7 cellular contexts compared by ENCODE assay signal in genomic region chr5:151698081-151698480, GRCh38. TPM values are rescaled to one million over a fixed set of nuclear protein-coding genes. Genes with fewer than 3 reads are reported as not detected.
DNase-seq lines count a peak whose midpoint lies in the region; ATAC-seq, FAIRE-seq and TF ChIP-seq lines count a peak whose summit lies in the region.
"Not testable (repeated sequence)": the region's sequence is repeated elsewhere in the genome, so short reads cannot be mapped to it uniquely, and the experiment has no call there.

No MANE protein-coding gene starts in this region.

- not testable (repeated sequence) for H2AK9ac ChIP-seq in IMR-90 (replicated peaks; ENCODE audit: low read depth, low read length, poor library complexity)

- CTCF ChIA-PET in IMR-90 (lab: Yijun Ruan, JAX) = interaction anchor here (1.2 to 2.2 kb wide), 3 partner anchors 20 to 43 kb away, joined by 3 to 9 read pairs (median 4); no protein-coding TSS in a partner anchor
- CTCF ChIA-PET in K562 (lab: Yijun Ruan, JAX; ENCODE audit: low intra/inter-chr PET ratio) = not testable (repeated sequence)

- WGBS in IMR-90 (ENCODE audit: extremely low coverage in 2 of 2, insufficient read length in 1 of 2), 2 experiments = no CpG with 5 or more reads among the region's 4 CpGs
- 35% methylated on average over 4 of the region's 4 CpGs for WGBS in K562 (ENCODE audit: insufficient coverage, low coverage, missing lambda C conversion rate)
- 95 to 97% (median 97%) methylated on average over 4 of the region's 4 CpGs for WGBS in heart left ventricle, 4 donors
- WGBS in mesendoderm (ENCODE audit: extremely low coverage, insufficient coverage, low lambda C conversion rate) = no CpG with 5 or more reads among the region's 4 CpGs

- not testable (repeated sequence) for H4K5ac ChIP-seq in IMR-90 (ENCODE audit: low read depth, low read length); mesendoderm (ENCODE audit: low read length)

- H3K14ac ChIP-seq in IMR-90 (replicated peaks; ENCODE audit: low read depth, low read length) = not testable (repeated sequence)

- peak overlapping the region; percentile 99 for H2BK20ac ChIP-seq in IMR-90 (ENCODE audit: low read depth, low read length)

- not testable (repeated sequence) for H3K9ac ChIP-seq in IMR-90 (ENCODE audit: low read depth, low read length); K562 (ENCODE audit: insufficient read depth in 1 of 2, low read depth in 2 of 2, low read length in 2 of 2); mesendoderm (ENCODE audit: low read length)

- H3K9me1 ChIP-seq in IMR-90 (ENCODE audit: insufficient read depth, low read length); K562 (ENCODE audit: control insufficient read depth, insufficient read depth, low read length): not testable (repeated sequence)

- H3K27me3 ChIP-seq in IMR-90 (ENCODE audit: control insufficient read depth, insufficient read depth, low read length); K562 (ENCODE audit: control insufficient read depth in 2 of 2, insufficient read depth in 2 of 2, low read length in 2 of 2); heart left ventricle; mesendoderm (ENCODE audit: insufficient read depth, low read length, poor library complexity); osteoblast (ENCODE audit: insufficient read depth, low read length); thoracic aorta (replicated peaks; ENCODE audit: insufficient read depth): not testable (repeated sequence)

- H3K56ac ChIP-seq in IMR-90 (ENCODE audit: extremely low read depth, insufficient read depth, low read length) = not testable (repeated sequence)
- peak overlapping the region; percentile 54 for H3K56ac ChIP-seq in mesendoderm (ENCODE audit: low read length)

- peak overlapping the region; percentile 92; the same call in 1 of the 2 replicates for H3K27ac ChIP-seq in IMR-90 (ENCODE audit: insufficient read depth, low read length)
- not testable (repeated sequence) for H3K27ac ChIP-seq in K562 (ENCODE audit: extremely low read depth, low read depth, low read length); mesendoderm (ENCODE audit: low read depth, low read length)
- H3K27ac ChIP-seq in heart left ventricle = peak overlapping the region in 10 of 12 donors; percentile 66 to 89 (median 80)
- peak overlapping the region; percentile 99 for H3K27ac ChIP-seq in osteoblast (ENCODE audit: low read depth, low read length)
- H3K27ac ChIP-seq in skin epidermis = peak overlapping the region in 16 of 21 experiments; percentile 15 to 91 (median 82)
- peak overlapping the region; percentile 97 to 98 for H3K27ac ChIP-seq in thoracic aorta

- peak overlapping the region; percentile 80 to 96; a peak in 2 of 4 replicates for H4K8ac ChIP-seq in IMR-90 (ENCODE audit: low read depth in 2 of 2, low read length in 2 of 2)
- H4K8ac ChIP-seq in mesendoderm (ENCODE audit: low read depth, low read length) = not testable (repeated sequence)

- not testable (repeated sequence) for H3K36me3 ChIP-seq in IMR-90 (ENCODE audit: control insufficient read depth, insufficient read depth, low read length); K562 (ENCODE audit: control insufficient read depth, insufficient read depth, low read length); heart left ventricle; mesendoderm (ENCODE audit: control insufficient read depth, insufficient read depth, low read length); osteoblast (ENCODE audit: insufficient read depth, low read length); thoracic aorta

- POLR2A ChIA-PET in IMR-90 (lab: Charles Lee; ENCODE audit: unreplicated experiment) = interaction anchor here (2.0 to 2.2 kb wide), 2 partner anchors 11 to 15 kb away, joined by 36 to 38 read pairs; partner anchors contain the start of gene SPARC
- POLR2A ChIA-PET in K562 (lab: Yijun Ruan, JAX) = not testable (repeated sequence)

- in situ Hi-C loops in IMR-90 (cut with MboI; ENCODE audit: low sequenced_read_pairs); K562 (cut with MboI): not testable (repeated sequence)

- intact Hi-C loops in IMR-90 (cut with micrococcal nuclease); K562 (cut with micrococcal nuclease): not testable (repeated sequence)
- intact Hi-C loops in heart left ventricle (cut with DNase I) = loop anchor here in 3 of 10 donors (5.0 kb wide), 1 partner anchor 36 kb away; no protein-coding TSS in a partner anchor

- not testable (repeated sequence) for H3K79me2 ChIP-seq in K562 (ENCODE audit: control insufficient read depth, insufficient read depth, low read length); mesendoderm (ENCODE audit: control insufficient read depth, insufficient read depth, low read length); osteoblast (ENCODE audit: insufficient read depth, low read length)

- peaks cover 8 to 29% of the 10 kb centered on the region in 2 experiments; a peak in 2 of 4 replicates for H3K79me1 ChIP-seq in IMR-90 (ENCODE audit: low read depth in 1 of 2, low read length in 2 of 2)
- not testable (repeated sequence) for H3K79me1 ChIP-seq in mesendoderm (ENCODE audit: low read length)

- DNase-seq in IMR-90; K562 (ENCODE audit: extremely low read depth in 1 of 4, low spot score in 3 of 4); heart left ventricle; mesendoderm; osteoblast (ENCODE audit: insufficient read length, low spot score, missing footprints); thoracic aorta (ENCODE audit: low spot score): not testable (repeated sequence)

- not testable (repeated sequence) for H4K20me1 ChIP-seq in IMR-90 (ENCODE audit: insufficient read depth, low read length); K562 (replicated peaks; ENCODE audit: control insufficient read depth, insufficient read depth, low read length); osteoblast (ENCODE audit: insufficient read depth, low read length)

- H3K9me3 ChIP-seq in IMR-90 (ENCODE audit: control insufficient read depth, insufficient read depth, low read length); K562 (replicated peaks; ENCODE audit: control insufficient read depth, insufficient read depth, low read depth, low read length); heart left ventricle; osteoblast (ENCODE audit: low read depth, low read length); thoracic aorta: not testable (repeated sequence)

- ATAC-seq in IMR-90 (ENCODE audit: low read depth); K562; heart left ventricle; thoracic aorta (ENCODE audit: insufficient number of reproducible peaks, low FRiP score, low read depth): not testable (repeated sequence)

- H3K23ac ChIP-seq in IMR-90 (ENCODE audit: low read depth, low read length); mesendoderm (ENCODE audit: low read length): not testable (repeated sequence)

- H2BK5ac ChIP-seq in IMR-90 (ENCODE audit: low read depth, low read length, poor library complexity, severe bottlenecking) = peak overlapping the region; percentile 83
- not testable (repeated sequence) for H2BK5ac ChIP-seq in mesendoderm (ENCODE audit: low read length)

- peak overlapping the region; percentile 73; the same call in 1 of the 2 replicates for H3K18ac ChIP-seq in IMR-90 (ENCODE audit: low read depth, low read length)
- H3K18ac ChIP-seq in mesendoderm (ENCODE audit: low read length) = not testable (repeated sequence)

- H2BK15ac ChIP-seq in IMR-90 (ENCODE audit: low read depth, low read length) = peak overlapping the region; percentile 95; the same call in 2 of the 3 replicates
- H2BK15ac ChIP-seq in mesendoderm (replicated peaks; ENCODE audit: low read depth) = not testable (repeated sequence)

- peak overlapping the region; percentile 90 for H2AK5ac ChIP-seq in IMR-90 (ENCODE audit: low read depth, low read length)
- H2AK5ac ChIP-seq in mesendoderm (ENCODE audit: low read length) = not testable (repeated sequence)

- H3K4me2 ChIP-seq in IMR-90 (ENCODE audit: low read depth, low read length); K562 (ENCODE audit: insufficient read depth, low read length); mesendoderm (ENCODE audit: low read length); osteoblast (ENCODE audit: insufficient read depth, low read length): not testable (repeated sequence)

- H4K91ac ChIP-seq in IMR-90 (ENCODE audit: insufficient read depth, low read depth, low read length) = peak overlapping the region; percentile 92

- H2BK120ac ChIP-seq in IMR-90 (ENCODE audit: low read depth, low read length) = peak overlapping the region; percentile 90
- H2BK120ac ChIP-seq in mesendoderm (ENCODE audit: low read depth, low read length) = not testable (repeated sequence)

- not testable (repeated sequence) for H2AFZ ChIP-seq in IMR-90 (replicated peaks; ENCODE audit: low read length, poor library complexity); K562 (ENCODE audit: low read depth, low read length); osteoblast (ENCODE audit: low read length)

- H3K4ac ChIP-seq in IMR-90 (ENCODE audit: low read depth, low read length) = peak overlapping the region; percentile 93
- not testable (repeated sequence) for H3K4ac ChIP-seq in mesendoderm (ENCODE audit: low read depth, low read length)

- FAIRE-seq in K562 (lab: Jason Lieb, UNC) = not testable (repeated sequence)

- not testable (repeated sequence) for H3K4me3 ChIP-seq in IMR-90 (ENCODE audit: insufficient read depth, low read depth, low read length); K562; heart left ventricle; mesendoderm (ENCODE audit: low read length); osteoblast (ENCODE audit: insufficient read depth, low read length); skin epidermis; thoracic aorta

- TF ChIP-seq CTCF in IMR-90 (conservative IDR thresholded peaks at IDR 0.05; ENCODE audit: low read depth, low read length); K562 (IDR thresholded peaks at IDR 0.05 in 2 of 3, conservative IDR thresholded peaks at IDR 0.05 in 1 of 3; ENCODE audit: insufficient read depth in 2 of 3, low read depth in 1 of 3, low read length in 3 of 3); heart left ventricle (IDR thresholded peaks at IDR 0.05); osteoblast (IDR thresholded peaks at IDR 0.05; ENCODE audit: extremely low read depth, low read depth, low read length); thoracic aorta (IDR thresholded peaks at IDR 0.05): not testable (repeated sequence)

- peaks cover 38% of the 10 kb centered on the region for H3K4me1 ChIP-seq in IMR-90 (ENCODE audit: control insufficient read depth, insufficient read depth, low read length)
- H3K4me1 ChIP-seq in K562 (replicated peaks in 1 of 2; ENCODE audit: control insufficient read depth in 2 of 2, insufficient read depth in 2 of 2, low read length in 2 of 2) = not testable (repeated sequence)
- peaks cover 0 to 49% (median 14%) of the 10 kb centered on the region in 12 donors for H3K4me1 ChIP-seq in heart left ventricle
- H3K4me1 ChIP-seq in mesendoderm (ENCODE audit: control insufficient read depth, low read depth, low read length) = peaks cover 11% of the 10 kb centered on the region
- peaks cover 61% of the 10 kb centered on the region for H3K4me1 ChIP-seq in osteoblast (ENCODE audit: insufficient read depth, low read length)
- peaks cover 40 to 75% of the 10 kb centered on the region in 2 donors for H3K4me1 ChIP-seq in thoracic aorta (ENCODE audit: control insufficient read depth in 1 of 2, low read depth in 2 of 2)

- TF ChIP-seq RAD21 in IMR-90 (IDR thresholded peaks at IDR 0.05; ENCODE audit: low read length); K562 (CRISPR knock-in tag; conservative IDR thresholded peaks at IDR 0.05 in 1 of 2, IDR thresholded peaks at IDR 0.05 in 1 of 2): not testable (repeated sequence)

- dilution Hi-C loops in IMR-90 (cut with HindIII; ENCODE audit: low sequenced_read_pairs, unreplicated experiment) = not testable (repeated sequence)

- not testable (repeated sequence) for BruUV-seq in IMR-90 (replicated peaks; lab: Mats Ljungman, UMichigan); K562 (replicated peaks; lab: Mats Ljungman, UMichigan)

- TF ChIP-seq POLR2A in IMR-90 (IDR thresholded peaks at IDR 0.05; ENCODE audit: low read depth, low read length); K562 (conservative IDR thresholded peaks at IDR 0.05); heart left ventricle (IDR thresholded peaks at IDR 0.05): not testable (repeated sequence)

- TF ChIP-seq EP300 in K562 (IDR thresholded peaks at IDR 0.05; ENCODE audit: low read length) = not testable (repeated sequence)

RNA-seq across cellular contexts. Expression of gene SPARC, which starts 11.4 kb away (rescaled TPM):
- 1,186 and 1,450 TPM in 2 replicates for total RNA-seq in IMR-90 (2012; rRNA removed)
- polyA plus RNA-seq in IMR-90 (2012; rRNA removed) = 4,692 and 5,281 TPM in 2 replicates
- 1,755 and 1,772 TPM in 2 replicates for polyA plus RNA-seq in IMR-90 (2012; cell fraction: cytosol; rRNA removed)
- polyA plus RNA-seq in IMR-90 (2012; cell fraction: nucleus; rRNA removed; ENCODE audit: low replicate concordance) = 949 and 1,641 TPM in 2 replicates
- total RNA-seq in K562 (2011; cell fraction: chromatin; rRNA removed; ENCODE audit: low replicate concordance) = 2.8 and 4.7 TPM in 2 replicates
- total RNA-seq in K562 (2011; cell fraction: nucleolus; rRNA removed) = 2.7 and 4.2 TPM in 2 replicates
- total RNA-seq in K562 (2011; cell fraction: nucleoplasm; rRNA removed) = 5.5 and 7.9 TPM in 2 replicates
- 9.4 and 10.5 TPM in 2 replicates for total RNA-seq in K562 (2014; rRNA removed)
- 10.8 and 11.1 TPM in 2 replicates for total RNA-seq in K562 (2014; rRNA removed; fragmentation: Illumina TruSeq; extraction: Trizol)
- 9.9 and 10.5 TPM in 2 replicates for total RNA-seq in K562 (2015; rRNA removed; fragmentation: Illumina TruSeq; extraction: Trizol)
- 20.4 and 24.3 TPM in 2 replicates for total RNA-seq in K562 (2021)
- polyA plus RNA-seq in K562 (2011; rRNA removed) = 3.0 and 6.1 TPM in 2 replicates
- polyA plus RNA-seq in K562 (2011; cell fraction: cytosol; rRNA removed) = 3.5 and 10.7 TPM in 2 replicates
- polyA plus RNA-seq in K562 (2011; cell fraction: nucleus; rRNA removed) = 2.4 and 2.6 TPM in 2 replicates
- polyA plus RNA-seq in K562 (2012) = 39.6 and 46.1 TPM in 2 replicates
- 18.5 and 20.2 TPM in 2 replicates for polyA plus RNA-seq in K562 (2014; fragmentation: Illumina TruSeq; extraction: Trizol)
- polyA plus RNA-seq in K562 (2014; fragmentation: Nextera tagmentation; extraction: Ambion mirVana) = 10 to 100 TPM; 12.2 to 35.6 TPM
- polyA plus RNA-seq in K562 (2014; rRNA removed) = 10.0 and 14.1 TPM in 2 replicates
- 2.1 and 3.4 TPM in 2 replicates for polyA minus RNA-seq in K562 (2011; rRNA and poly(A)+ RNA removed)
- 2.1 TPM in 1 of 2 replicates, not detected in the other for polyA minus RNA-seq in K562 (2011; cell fraction: cytosol; rRNA and poly(A)+ RNA removed)
- polyA minus RNA-seq in K562 (2011; cell fraction: nucleus; rRNA and poly(A)+ RNA removed) = 0.56 and 0.81 TPM in 2 replicates
- 1,000 to 10,000 TPM in 1 of 9 donors, 100 to 1,000 TPM in 8; 355 to 1,522 (median 471) TPM for total RNA-seq in heart left ventricle
- polyA plus RNA-seq in heart left ventricle = 100 to 1,000 TPM; 119 to 747 TPM
- polyA plus RNA-seq in mesendoderm (2013, experiment 1 of 2) = 371 TPM
- polyA plus RNA-seq in mesendoderm (2013, experiment 2 of 2) = 377 TPM
- total RNA-seq in osteoblast = 4,046 and 4,600 TPM in 2 replicates
- 1,000 to 10,000 TPM; 1,654 to 1,851 TPM for total RNA-seq in thoracic aorta

Comparison
In these comparisons a context has a peak if more than half of its experiments do, and no peak if none do; other contexts are left out.
1. RNA of gene SPARC, which starts 11.4 kb away (total RNA-seq): 4,046 to 4,600 TPM in osteoblast, 1,654 to 1,851 TPM in thoracic aorta, 1,186 to 1,450 TPM in IMR-90 and 355 to 1,522 TPM in heart left ventricle; 2.7 to 24.3 TPM in K562; every median in the first group is over 10 times any median in the second.